ENCODE assay signal across 12 cellular contexts in the genomic region with DNA sequence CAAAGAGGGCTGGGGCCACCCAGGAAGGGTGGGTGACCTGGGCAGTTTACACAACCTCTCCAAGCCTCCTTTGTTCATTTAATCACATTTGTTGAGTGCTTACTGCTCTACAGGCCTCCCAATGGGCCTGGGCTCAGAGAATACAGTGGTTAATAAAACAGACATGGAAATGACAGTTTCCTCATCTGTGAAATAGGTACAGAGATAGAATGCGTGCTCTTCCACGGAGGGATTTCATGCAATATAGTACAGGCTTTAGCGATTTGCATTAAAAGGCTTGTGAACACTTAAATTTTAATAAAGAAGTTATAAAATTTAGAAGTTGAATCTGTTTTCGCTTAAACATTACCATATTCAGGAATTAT. TPM values are rescaled to one million over a fixed set of nuclear protein-coding genes. Genes with fewer than 3 reads are reported as not detected.
A peak's percentile ranks its signal among the peaks of the same experiment; 100 is the strongest.
DNase-seq lines count a peak whose midpoint lies in the region; ATAC-seq and TF ChIP-seq lines count a peak whose summit lies in the region.
"Had no signal": no experiment of that assay in that cellular context is flagged by ENCODE, and none has a peak within 500 bp of the region (broad histone marks: within the 10 kb centered on the region; RNA-seq: fewer than 3 reads in every experiment).

No MANE protein-coding gene starts in this region.

- H3K27ac ChIP-seq in GM23338 (ENCODE audit: low read depth) (peak overlapping the region; percentile 89), PC-9 (peak overlapping the region; percentile 86), esophagus (ENCODE audit: low read depth in 2 of 2, low read length in 1 of 2) (peak overlapping the region; percentile 94 to 95)

- 92 to 93% methylated on average over 4 of the region's 4 CpGs for WGBS in esophagus, 2 donors

- H4K20me1 ChIP-seq in GM23338 (replicated peaks; ENCODE audit: insufficient read depth) (peaks cover 3% of the 10 kb centered on the region; the same call in 1 of the 2 replicates), PC-9 (ENCODE audit: insufficient read depth) (no peaks in the 10 kb centered on the region)

- H3K36me3 Mint-ChIP-seq in GM23338 (ENCODE audit: low read depth) (peaks cover 10% of the 10 kb centered on the region), progenitor cell of endocrine pancreas (ENCODE audit: insufficient read depth) (peaks cover 6% of the 10 kb centered on the region)
- H3K36me3 Mint-ChIP-seq: activated CD4-positive, alpha-beta memory T cell treated with anti-CD3 and anti-CD28 coated beads for 36 hours had no signal

- DNase-seq in GM23338 (ENCODE audit: low spot score) = peak; percentile 11
- no peak for DNase-seq in PC-9
- no peak for DNase-seq in progenitor cell of endocrine pancreas (ENCODE audit: low spot score, unreplicated experiment)
- no peak for DNase-seq in NCI-H524 (lab: John Stamatoyannopoulos, UW)
- DNase-seq in midbrain (lab: John Stamatoyannopoulos, UW) = no peak
- no peak for DNase-seq in NCI-H1048 (lab: John Stamatoyannopoulos, UW)
- no peak for DNase-seq in NCI-H2227 (lab: John Stamatoyannopoulos, UW; ENCODE audit: unreplicated experiment)
- DNase-seq: cerebellar nuclear complex, Karpas-422 had no signal

- peak overlapping the region; percentile 77 for H3K4me3 Mint-ChIP-seq in GM23338
- H3K4me3 Mint-ChIP-seq in progenitor cell of endocrine pancreas (ENCODE audit: low read depth) = peak overlapping the region; percentile 74

- H3F3A ChIP-seq in GM23338 (replicated peaks; ENCODE audit: low read depth) (peaks cover 9% of the 10 kb centered on the region), PC-9 (ENCODE audit: insufficient read depth, low read depth) (peaks cover 48% of the 10 kb centered on the region)

- H3K36me3 ChIP-seq in GM23338 (ENCODE audit: insufficient read depth) = no peaks in the 10 kb centered on the region
- peaks cover 13% of the 10 kb centered on the region; the same call in 1 of the 2 replicates for H3K36me3 ChIP-seq in PC-9 (ENCODE audit: low read depth)
- peaks cover 0 to 3% of the 10 kb centered on the region in 2 donors for H3K36me3 ChIP-seq in esophagus (ENCODE audit: control insufficient read depth in 2 of 2, insufficient read depth in 2 of 2, low read length in 1 of 2)

- no peaks in the 10 kb centered on the region; the same call in 1 of the 2 replicates for H3K79me2 ChIP-seq in GM23338 (replicated peaks; ENCODE audit: insufficient read depth)
- peaks cover 30% of the 10 kb centered on the region for H3K79me2 ChIP-seq in PC-9 (ENCODE audit: low read depth)

- no TSS peak for BruUV-seq in PC-9 (replicated peaks; lab: Mats Ljungman, UMichigan)

- H3K27ac Mint-ChIP-seq in GM23338 = no peak overlapping the region; the same call in 1 of the 2 replicates
- peak overlapping the region; percentile 93 for H3K27ac Mint-ChIP-seq in progenitor cell of endocrine pancreas
- H3K27ac Mint-ChIP-seq: activated CD4-positive, alpha-beta memory T cell treated with anti-CD3 and anti-CD28 coated beads for 36 hours had no signal

- H3K4me2 ChIP-seq in GM23338 = peak overlapping the region; percentile 83
- peak overlapping the region; percentile 91 for H3K4me2 ChIP-seq in PC-9

- CTCF ChIA-PET in PC-9 (lab: Charles Lee) = no interaction called here

- H3K27me3 ChIP-seq in GM23338 (ENCODE audit: insufficient read depth) (peaks cover 15% of the 10 kb centered on the region; the same call in 1 of the 2 replicates), PC-9 (ENCODE audit: insufficient read depth, low read depth) (no peaks in the 10 kb centered on the region), esophagus (ENCODE audit: control insufficient read depth in 1 of 2, insufficient read depth in 2 of 2, low read length in 2 of 2) (no peaks in the 10 kb centered on the region)

- no peaks in the 10 kb centered on the region for H3K9me3 Mint-ChIP-seq in GM23338
- H3K9me3 Mint-ChIP-seq in progenitor cell of endocrine pancreas (ENCODE audit: low read depth) = no peaks in the 10 kb centered on the region
- H3K9me3 Mint-ChIP-seq: activated CD4-positive, alpha-beta memory T cell treated with anti-CD3 and anti-CD28 coated beads for 36 hours had no signal

- TF ChIP-seq CTCF in GM23338 (conservative IDR thresholded peaks at IDR 0.05; ENCODE audit: low read depth in 2 of 2) (no peak), PC-9 (conservative IDR thresholded peaks at IDR 0.05) (no peak), progenitor cell of endocrine pancreas (IDR thresholded peaks at IDR 0.05; ENCODE audit: unreplicated experiment) (no peak)

- H3K9me3 ChIP-seq in PC-9 (ENCODE audit: insufficient read depth, low read depth) (no peaks in the 10 kb centered on the region), esophagus (ENCODE audit: control insufficient read depth in 2 of 2, insufficient read depth in 1 of 2, low read depth in 1 of 2, low read length in 1 of 2) (no peaks in the 10 kb centered on the region)

- intact Hi-C loops in PC-9 (cut with micrococcal nuclease; ENCODE audit: unreplicated experiment) = no loop called here

- POLR2A ChIA-PET in PC-9 (lab: Charles Lee; ENCODE audit: unreplicated experiment) = no interaction called here

- peaks cover 37% of the 10 kb centered on the region for H3K4me1 ChIP-seq in GM23338 (ENCODE audit: insufficient read depth)
- peaks cover 34% of the 10 kb centered on the region for H3K4me1 ChIP-seq in PC-9 (replicated peaks; ENCODE audit: insufficient read depth)
- H3K4me1 ChIP-seq in esophagus (ENCODE audit: control insufficient read depth in 2 of 2, insufficient read depth in 2 of 2, low read length in 1 of 2) = peaks cover 0 to 3% of the 10 kb centered on the region in 2 donors

- peak overlapping the region; percentile 99 for H2AFZ ChIP-seq in GM23338
- H2AFZ ChIP-seq in PC-9 = peak overlapping the region; percentile 82

- H3K9me2 ChIP-seq in GM23338 (ENCODE audit: insufficient read depth) (0 out of 2 replicates have a peak, but pooled peaks cover 4% of the 10 kb centered on the region), PC-9 (ENCODE audit: insufficient read depth) (no peaks in the 10 kb centered on the region)

- H3K4me1 Mint-ChIP-seq in GM23338 (peaks cover 37% of the 10 kb centered on the region), progenitor cell of endocrine pancreas (ENCODE audit: low read depth) (peaks cover 16% of the 10 kb centered on the region)

- no peak for ATAC-seq in GM23338

- H3K27me3 Mint-ChIP-seq in GM23338 (ENCODE audit: insufficient read depth, low read depth, poor library complexity) (peaks cover 26% of the 10 kb centered on the region), progenitor cell of endocrine pancreas (peaks cover 14% of the 10 kb centered on the region)

- peak overlapping the region; percentile 60 for H3K4me3 ChIP-seq in GM23338
- H3K4me3 ChIP-seq in PC-9 = peak overlapping the region; percentile 84; the same call in 1 of the 2 replicates
- no peak overlapping the region for H3K4me3 ChIP-seq in esophagus (ENCODE audit: low read depth in 1 of 2, low read length in 2 of 2)

TF ChIP-seq in GM23338, 12 proteins besides CTCF, POLR2A, EP300 and RAD21:
- TF ChIP-seq STAT1 (IDR thresholded peaks at IDR 0.05; ENCODE audit: unreplicated experiment) (no peak), EZH2 (IDR thresholded peaks at IDR 0.05; ENCODE audit: low read depth, unreplicated experiment) (no peak), JUNB (IDR thresholded peaks at IDR 0.05; ENCODE audit: unreplicated experiment) (no peak)

RNA-seq across cellular contexts. Expression of a gene that starts 0.8 kb away (rescaled TPM):
- total RNA-seq in GM23338 (2014; rRNA removed; shearing (Covaris generic)) = 15.8 and 18.3 TPM in 2 replicates
- polyA plus RNA-seq in GM23338 (2016; fragmentation: Nextera tagmentation; extraction: Ambion mirVana) (16.2 and 17.9 TPM in 2 replicates), esophagus (10 to 100 TPM; 10.9 to 14.0 TPM)
- total RNA-seq in PC-9 (2021) (18.2 and 20.6 TPM in 2 replicates), progenitor cell of endocrine pancreas (8.1 and 8.4 TPM in 2 replicates)
- total RNA-seq: OCI-LY7 had no signal

Comparison
In these comparisons a context has a peak if more than half of its experiments do, and no peak if none do; other contexts are left out.
1. H3K4me3 ChIP-seq: peak in GM23338 (single experiment) and PC-9 (single experiment); none in esophagus (0 of 2).
2. Peak in every context shown above with its lines, with median percentiles within 50 percentile points of each other: H3K27ac ChIP-seq.